Comparison of ENCODE assay signal across 15 cellular contexts in the genomic region with DNA sequence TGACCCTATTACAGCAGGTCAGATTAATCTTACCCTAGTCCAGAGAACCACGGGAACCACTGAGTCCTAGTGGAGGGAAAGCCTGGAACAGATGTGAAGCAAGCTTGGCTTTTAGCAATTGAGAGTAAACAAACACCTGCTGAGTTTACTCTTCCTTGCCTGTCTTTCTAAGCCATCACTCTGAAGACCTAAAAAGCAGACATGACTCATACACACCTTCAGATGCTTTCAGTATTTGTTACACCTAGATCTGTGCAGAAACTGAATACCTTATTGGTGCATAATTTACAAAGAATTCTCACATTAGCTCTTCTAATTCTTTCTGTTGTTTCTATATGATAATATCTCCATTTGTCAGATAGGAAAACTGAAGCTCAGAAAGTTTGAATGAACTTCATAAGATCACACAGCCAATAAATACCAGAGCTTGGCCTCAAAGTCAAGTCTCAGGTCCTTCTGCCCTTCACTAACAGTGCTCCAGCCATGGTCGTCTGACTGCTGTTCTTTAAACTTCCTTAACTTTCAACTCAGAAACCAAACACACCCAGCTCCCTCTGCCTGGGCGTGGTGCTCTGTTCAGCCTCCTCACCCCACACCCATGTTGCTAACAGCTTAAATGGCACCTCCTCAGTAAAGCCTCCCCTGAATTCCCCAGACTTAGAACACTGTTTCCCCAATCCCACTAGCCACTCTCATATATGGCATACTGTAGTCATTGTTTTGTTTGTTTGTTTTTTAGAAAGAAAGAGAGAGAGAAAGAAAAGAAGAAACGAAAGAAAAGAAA. TPM values are rescaled to one million over a fixed set of nuclear protein-coding genes. Genes with fewer than 3 reads are reported as not detected.
DNase-seq lines count a peak whose midpoint lies in the region; ATAC-seq, FAIRE-seq and TF ChIP-seq lines count a peak whose summit lies in the region.
"Had no signal": no experiment of that assay in that cellular context is flagged by ENCODE, and none has a peak within 500 bp of the region (broad histone marks: within the 10 kb centered on the region; RNA-seq: fewer than 3 reads in every experiment).

No MANE protein-coding gene starts in this region.

- H3K4me3 ChIP-seq in PC-9, result no peak overlapping the region
- H3K4me3 ChIP-seq in prostate gland, result no peak overlapping the region
- H3K4me3 ChIP-seq: skin epidermis had no signal

- TF ChIP-seq POLR2A in prostate gland (IDR thresholded peaks at IDR 0.05), result no peak

- H3K27me3 Mint-ChIP-seq in activated naive CD8-positive, alpha-beta T cell treated with anti-CD3 and anti-CD28 coated beads, Interleukin-2, amount 10 ng/mL, durations not matched to agents 7 days and 5 days, result no peaks in the 10 kb centered on the region
- no peaks in the 10 kb centered on the region for H3K27me3 Mint-ChIP-seq in stimulated activated memory B cell treated with anti-CD40 and anti-IgM and Interleukin-4, amounts not matched to agents 10 μg/mL and 1 μg/mL and 100 μg/mL, for 72 hours

- BruUV-seq in PC-9 (replicated peaks; lab: Mats Ljungman, UMichigan), result no TSS peak

- H3K9me3 ChIP-seq in PC-9 (ENCODE audit: insufficient read depth, low read depth) (no peaks in the 10 kb centered on the region), prostate gland (no peaks in the 10 kb centered on the region)

- H3K27ac ChIP-seq in PC-9 (no peak overlapping the region), prostate gland (no peak overlapping the region)

- no peaks in the 10 kb centered on the region for H3K79me2 ChIP-seq in PC-9 (ENCODE audit: low read depth)

- POLR2A ChIA-PET in PC-9 (lab: Charles Lee; ENCODE audit: unreplicated experiment), result interaction anchor here (0.5 to 0.6 kb wide), 2 partner anchors 656 to 1575 kb away, joined by 4 to 5 read pairs; no protein-coding TSS in a partner anchor
- POLR2A ChIA-PET in activated naive CD8-positive, alpha-beta T cell treated with anti-CD3 and anti-CD28 coated beads, Interleukin-2, amount 10 ng/mL, durations not matched to agents 7 days and 5 days (lab: Charles Lee), result no interaction called here

- H3K36me3 ChIP-seq in PC-9 (ENCODE audit: low read depth), result no peaks in the 10 kb centered on the region
- no peaks in the 10 kb centered on the region for H3K36me3 ChIP-seq in prostate gland

- no peak overlapping the region for H2AFZ ChIP-seq in PC-9

- no peaks in the 10 kb centered on the region for H4K20me1 ChIP-seq in PC-9 (ENCODE audit: insufficient read depth)

- FAIRE-seq in HTR-8/SVneo (lab: Jason Lieb, UNC), result no peak
- FAIRE-seq: GM18507 had no signal

- H3K36me3 Mint-ChIP-seq in activated naive CD8-positive, alpha-beta T cell treated with anti-CD3 and anti-CD28 coated beads, Interleukin-2, amount 10 ng/mL, durations not matched to agents 7 days and 5 days, result no peaks in the 10 kb centered on the region
- H3K36me3 Mint-ChIP-seq in stimulated activated memory B cell treated with anti-CD40 and anti-IgM and Interleukin-4, amounts not matched to agents 10 μg/mL and 1 μg/mL and 100 μg/mL, for 72 hours, result no peaks in the 10 kb centered on the region

- CTCF ChIA-PET in PC-9 (lab: Charles Lee), result interaction anchor here (0.8 kb wide), 1 partner anchor 9 kb away, joined by 3 read pairs; no protein-coding TSS in a partner anchor

- peaks cover 5% of the 10 kb centered on the region for H3K4me1 Mint-ChIP-seq in activated naive CD8-positive, alpha-beta T cell treated with anti-CD3 and anti-CD28 coated beads, Interleukin-2, amount 10 ng/mL, durations not matched to agents 7 days and 5 days
- peaks cover 9% of the 10 kb centered on the region for H3K4me1 Mint-ChIP-seq in stimulated activated memory B cell treated with anti-CD40 and anti-IgM and Interleukin-4, amounts not matched to agents 10 μg/mL and 1 μg/mL and 100 μg/mL, for 72 hours
- H3K4me1 Mint-ChIP-seq: neural crest cell had no signal

- DNase-seq in activated T-cell treated with anti-CD3 and anti-CD28 coated beads for 1 hour (ENCODE audit: low read depth), result peak; percentile 16
- no peak for DNase-seq in activated T-cell treated with anti-CD3 and anti-CD28 coated beads, Interleukin-2, amount 50 U/mL, for 48 hours
- peak; percentile 12 to 38 for DNase-seq in PC-9
- DNase-seq in activated naive CD8-positive, alpha-beta T cell treated with anti-CD3 and anti-CD28 coated beads, Interleukin-2, amount 10 ng/mL, durations not matched to agents 7 days and 5 days, result no peak
- no peak for DNase-seq in prostate gland (ENCODE audit: low spot score)
- DNase-seq in HTR-8/SVneo (ENCODE audit: insufficient read length, low spot score), result no peak
- DNase-seq: anterior cingulate cortex, glutamatergic neuron, NCI-H2227 treated with DMSO at 0.1 percent for 48 hours had no signal

- peak overlapping the region; percentile 54 for H3K4me3 Mint-ChIP-seq in activated naive CD8-positive, alpha-beta T cell treated with anti-CD3 and anti-CD28 coated beads, Interleukin-2, amount 10 ng/mL, durations not matched to agents 7 days and 5 days
- no peak overlapping the region for H3K4me3 Mint-ChIP-seq in stimulated activated memory B cell treated with anti-CD40 and anti-IgM and Interleukin-4, amounts not matched to agents 10 μg/mL and 1 μg/mL and 100 μg/mL, for 72 hours
- H3K4me3 Mint-ChIP-seq: neural crest cell had no signal

- H3K4me1 ChIP-seq in PC-9 (replicated peaks; ENCODE audit: insufficient read depth), result peaks cover 19% of the 10 kb centered on the region
- H3K4me1 ChIP-seq in prostate gland (replicated peaks), result no peaks in the 10 kb centered on the region

- H3K27me3 ChIP-seq in PC-9 (ENCODE audit: insufficient read depth, low read depth) (no peaks in the 10 kb centered on the region), prostate gland (replicated peaks; ENCODE audit: insufficient read depth) (no peaks in the 10 kb centered on the region)

- no peaks in the 10 kb centered on the region for H3K9me2 ChIP-seq in PC-9 (ENCODE audit: insufficient read depth)

- no peaks in the 10 kb centered on the region for H3K9me3 Mint-ChIP-seq in activated naive CD8-positive, alpha-beta T cell treated with anti-CD3 and anti-CD28 coated beads, Interleukin-2, amount 10 ng/mL, durations not matched to agents 7 days and 5 days
- no peaks in the 10 kb centered on the region for H3K9me3 Mint-ChIP-seq in stimulated activated memory B cell treated with anti-CD40 and anti-IgM and Interleukin-4, amounts not matched to agents 10 μg/mL and 1 μg/mL and 100 μg/mL, for 72 hours
- H3K9me3 Mint-ChIP-seq: neural crest cell had no signal

- TF ChIP-seq CTCF in PC-9 (conservative IDR thresholded peaks at IDR 0.05) (no peak), prostate gland (IDR thresholded peaks at IDR 0.05) (no peak)

- 43% methylated on average over 4 of the region's 4 CpGs for WGBS in prostate gland

- intact Hi-C loops in PC-9 (cut with micrococcal nuclease; ENCODE audit: unreplicated experiment) (loop anchor here (10.0 kb wide), 1 partner anchor 373 kb away; no protein-coding TSS in a partner anchor), prostate gland (cut with DNase I) (no loop called here)

- peak; percentile 73 for ATAC-seq in activated naive CD8-positive, alpha-beta T cell treated with anti-CD3 and anti-CD28 coated beads, Interleukin-2, amount 10 ng/mL, durations not matched to agents 7 days and 5 days (ENCODE audit: low read depth)
- ATAC-seq in stimulated activated memory B cell treated with anti-CD40 and anti-IgM and Interleukin-4, amounts not matched to agents 10 μg/mL and 1 μg/mL and 100 μg/mL, for 72 hours, result no peak
- ATAC-seq in GM21360 (IDR thresholded peaks at IDR 0.05; ENCODE audit: unreplicated experiment), result no peak

- peak overlapping the region; percentile 47; the same call in 1 of the 2 replicates for H3K4me2 ChIP-seq in PC-9

- H3F3A ChIP-seq in PC-9 (ENCODE audit: insufficient read depth, low read depth), result peaks cover 10% of the 10 kb centered on the region

- peak overlapping the region; percentile 74 for H3K27ac Mint-ChIP-seq in activated naive CD8-positive, alpha-beta T cell treated with anti-CD3 and anti-CD28 coated beads, Interleukin-2, amount 10 ng/mL, durations not matched to agents 7 days and 5 days
- H3K27ac Mint-ChIP-seq in stimulated activated memory B cell treated with anti-CD40 and anti-IgM and Interleukin-4, amounts not matched to agents 10 μg/mL and 1 μg/mL and 100 μg/mL, for 72 hours, result peak overlapping the region; percentile 21

RNA-seq across cellular contexts. Expression of a gene that starts 8.6 kb away (rescaled TPM):
- total RNA-seq in PC-9 (2021) (36.3 and 43.6 TPM in 2 replicates), prostate gland (10 to 100 TPM; 19.4 to 30.7 TPM)
- total RNA-seq in activated naive CD8-positive, alpha-beta T cell treated with anti-CD3 and anti-CD28 coated beads, Interleukin-2, amount 10 ng/mL, durations not matched to agents 7 days and 5 days, result 10 to 100 TPM; 20.1 to 20.7 TPM

RNA-seq across cellular contexts. Expression of a gene that starts 15.3 kb away (rescaled TPM):
- total RNA-seq in PC-9 (2021) (not detected in 2 replicates), prostate gland (not detected)
- total RNA-seq in activated naive CD8-positive, alpha-beta T cell treated with anti-CD3 and anti-CD28 coated beads, Interleukin-2, amount 10 ng/mL, durations not matched to agents 7 days and 5 days, result not detected
- total RNA-seq: neural crest cell, ureter had no signal

RNA-seq across cellular contexts. Expression of a gene that starts 39.3 kb away (rescaled TPM):
- total RNA-seq in PC-9 (2021), result 0.98 and 1.1 TPM in 2 replicates
- 10 to 100 TPM; 12.3 to 13.5 TPM for total RNA-seq in activated naive CD8-positive, alpha-beta T cell treated with anti-CD3 and anti-CD28 coated beads, Interleukin-2, amount 10 ng/mL, durations not matched to agents 7 days and 5 days
- total RNA-seq in prostate gland, result 1 to 10 TPM in 1 of 2 donors, under 1 TPM in 1; 0.57 to 1.7 TPM
- total RNA-seq: neural crest cell had no signal

RNA-seq across cellular contexts. Expression of a gene that starts 56.7 kb away (rescaled TPM):
- not detected in 2 replicates for total RNA-seq in PC-9 (2021)
- total RNA-seq in activated naive CD8-positive, alpha-beta T cell treated with anti-CD3 and anti-CD28 coated beads, Interleukin-2, amount 10 ng/mL, durations not matched to agents 7 days and 5 days, result not detected
- total RNA-seq in prostate gland, result not detected
- total RNA-seq: neural crest cell, ureter had no signal

Comparison
In these comparisons a context has a peak if more than half of its experiments do, and no peak if none do; other contexts are left out.
1. DNase-seq: peak in activated T-cell treated with anti-CD3 and anti-CD28 coated beads for 1 hour (single experiment) and PC-9 (2 of 2); none in activated T-cell treated with anti-CD3 and anti-CD28 coated beads, Interleukin-2, amount 50 U/mL, for 48 hours (0 of 2), activated naive CD8-positive, alpha-beta T cell treated with anti-CD3 and anti-CD28 coated beads, Interleukin-2, amount 10 ng/mL, durations not matched to agents 7 days and 5 days (single experiment), prostate gland (single experiment) and HTR-8/SVneo (single experiment).